9 cellular contexts compared by ENCODE assay signal in genomic region chr18:35291166-35291565, GRCh38. TPM values are rescaled to one million over a fixed set of nuclear protein-coding genes. Genes with fewer than 3 reads are reported as not detected.
DNase-seq lines count a peak whose midpoint lies in the region; ATAC-seq and TF ChIP-seq lines count a peak whose summit lies in the region.
"Had no signal": no experiment of that assay in that cellular context is flagged by ENCODE, and none has a peak within 500 bp of the region (broad histone marks: within the 10 kb centered on the region; RNA-seq: fewer than 3 reads in every experiment).

No MANE protein-coding gene starts in this region.

- H3K9me3 Mint-ChIP-seq in activated CD4-positive, alpha-beta T cell treated with anti-CD3 and anti-CD28 coated beads for 36 hours (ENCODE audit: low read depth) = peaks cover 5% of the 10 kb centered on the region
- H3K9me3 Mint-ChIP-seq in activated CD8-positive, alpha-beta T cell treated with anti-CD3 and anti-CD28 coated beads, Interleukin-2, amount 10 ng/mL, durations not matched to agents 7 days and 5 days (ENCODE audit: insufficient read depth) = peaks cover 26% of the 10 kb centered on the region

- peaks cover 0 to 33% (median 25%) of the 10 kb centered on the region in 4 donors for H3K36me3 ChIP-seq in stomach

- POLR2A ChIA-PET in activated CD4-positive, alpha-beta T cell treated with anti-CD3 and anti-CD28 coated beads for 36 hours (lab: Charles Lee) = no interaction called here
- POLR2A ChIA-PET in activated CD8-positive, alpha-beta T cell treated with anti-CD3 and anti-CD28 coated beads, Interleukin-2, amount 10 ng/mL, durations not matched to agents 7 days and 5 days (lab: Charles Lee) = interaction anchor here (0.8 kb wide), 1 partner anchor 262 kb away, joined by 4 read pairs; no protein-coding TSS in a partner anchor

- H3K4me3 Mint-ChIP-seq in activated CD4-positive, alpha-beta T cell treated with anti-CD3 and anti-CD28 coated beads for 36 hours = peak overlapping the region; percentile 96
- peak overlapping the region; percentile 98 for H3K4me3 Mint-ChIP-seq in activated CD8-positive, alpha-beta T cell treated with anti-CD3 and anti-CD28 coated beads, Interleukin-2, amount 10 ng/mL, durations not matched to agents 7 days and 5 days

- intact Hi-C loops in activated CD4-positive, alpha-beta T cell treated with anti-CD3 and anti-CD28 coated beads for 36 hours (cut with DNase I, micrococcal nuclease) = loop anchor here in 1 of 2 experiments (2.0 to 5.0 kb wide), 5 partner anchors 250 to 836 kb away; partner anchors contain the start of genes ELP2, MAPRE2, RPRD1A and SLC39A6
- intact Hi-C loops in stomach (cut with DNase I; ENCODE audit: low total_unique reads) = no loop called here

- H3K27me3 ChIP-seq in stomach = no peaks in the 10 kb centered on the region

- peak overlapping the region in 1 of 5 donors; percentile 89 for H3K27ac ChIP-seq in stomach

- no peak for DNase-seq in activated CD4-positive, alpha-beta T cell treated with anti-CD3 and anti-CD28 coated beads for 36 hours
- DNase-seq in activated CD4-positive, alpha-beta T cell treated with anti-CD3 and anti-CD28 coated beads, Interleukin-2, amount 50 U/mL, for 1 hour = no peak
- no peak for DNase-seq in activated CD8-positive, alpha-beta T cell treated with anti-CD3 and anti-CD28 coated beads, Interleukin-2, amount 10 ng/mL, durations not matched to agents 7 days and 5 days
- DNase-seq in stomach (no peak), COLO668 (lab: John Stamatoyannopoulos, UW; ENCODE audit: unreplicated experiment) (no peak), GM20000 (ENCODE audit: low spot score) (no peak)
- DNase-seq: C1 segment of cervical spinal cord had no signal

- H3K4me3 ChIP-seq in iPS-18c (ENCODE audit: insufficient read depth, low read depth, low read length) (peak overlapping the region; percentile 94; the same call in 1 of the 2 replicates), stomach (peak overlapping the region; percentile 65 to 76 (median 70))

- no peak for TF ChIP-seq POLR2A in stomach (IDR thresholded peaks at IDR 0.05)

- H3K27ac Mint-ChIP-seq in activated CD4-positive, alpha-beta T cell treated with anti-CD3 and anti-CD28 coated beads for 36 hours = peak overlapping the region; percentile 96
- peak overlapping the region; percentile 97 for H3K27ac Mint-ChIP-seq in activated CD8-positive, alpha-beta T cell treated with anti-CD3 and anti-CD28 coated beads, Interleukin-2, amount 10 ng/mL, durations not matched to agents 7 days and 5 days

- CTCF ChIA-PET in activated CD4-positive, alpha-beta T cell treated with anti-CD3 and anti-CD28 coated beads for 36 hours (lab: Charles Lee) = no interaction called here
- CTCF ChIA-PET in activated CD8-positive, alpha-beta T cell treated with anti-CD3 and anti-CD28 coated beads, Interleukin-2, amount 10 ng/mL, durations not matched to agents 7 days and 5 days (lab: Charles Lee) = interaction anchor here (0.9 to 2.2 kb wide), 2 partner anchors 51 to 60 kb away, joined by 3 to 5 read pairs; partner anchors contain the start of gene ZNF397

- H3K27me3 Mint-ChIP-seq in activated CD4-positive, alpha-beta T cell treated with anti-CD3 and anti-CD28 coated beads for 36 hours = no peaks in the 10 kb centered on the region
- no peaks in the 10 kb centered on the region for H3K27me3 Mint-ChIP-seq in activated CD8-positive, alpha-beta T cell treated with anti-CD3 and anti-CD28 coated beads, Interleukin-2, amount 10 ng/mL, durations not matched to agents 7 days and 5 days (ENCODE audit: low read depth)

- peaks cover 45% of the 10 kb centered on the region for H3K4me1 Mint-ChIP-seq in activated CD4-positive, alpha-beta T cell treated with anti-CD3 and anti-CD28 coated beads for 36 hours
- H3K4me1 Mint-ChIP-seq in activated CD8-positive, alpha-beta T cell treated with anti-CD3 and anti-CD28 coated beads, Interleukin-2, amount 10 ng/mL, durations not matched to agents 7 days and 5 days (ENCODE audit: low read depth) = peaks cover 41% of the 10 kb centered on the region

- peaks cover 18 to 50% (median 36%) of the 10 kb centered on the region in 4 donors for H3K4me1 ChIP-seq in stomach

- TF ChIP-seq EP300 in stomach (IDR thresholded peaks at IDR 0.05) = no peak

- H3K9me3 ChIP-seq in iPS-18c (ENCODE audit: control insufficient read depth, insufficient read depth, low read length) = no peaks in the 10 kb centered on the region
- H3K9me3 ChIP-seq in stomach = no peaks in the 10 kb centered on the region

- TF ChIP-seq CTCF in stomach (IDR thresholded peaks at IDR 0.05) (no peak), GM20000 (IDR thresholded peaks at IDR 0.05; ENCODE audit: extremely low read depth, missing control alignments) (no peak)

- H3K36me3 Mint-ChIP-seq in activated CD4-positive, alpha-beta T cell treated with anti-CD3 and anti-CD28 coated beads for 36 hours (ENCODE audit: low read depth) = peaks cover 53% of the 10 kb centered on the region
- H3K36me3 Mint-ChIP-seq in activated CD8-positive, alpha-beta T cell treated with anti-CD3 and anti-CD28 coated beads, Interleukin-2, amount 10 ng/mL, durations not matched to agents 7 days and 5 days (ENCODE audit: low read depth) = peaks cover 74% of the 10 kb centered on the region

- ATAC-seq in activated CD4-positive, alpha-beta T cell treated with anti-CD3 and anti-CD28 coated beads for 36 hours = no peak
- no peak for ATAC-seq in activated CD8-positive, alpha-beta T cell treated with anti-CD3 and anti-CD28 coated beads, Interleukin-2, amount 10 ng/mL, durations not matched to agents 7 days and 5 days
- ATAC-seq in HG02623 (IDR thresholded peaks at IDR 0.05; ENCODE audit: unreplicated experiment) = no peak

- 65 to 83% (median 78%) methylated on average over 2 of the region's 2 CpGs for WGBS in stomach, 5 donors

RNA-seq across cellular contexts. Expression of gene ZSCAN30, which starts 1.1 kb away (rescaled TPM):
- 10 to 100 TPM; 24.2 to 25.4 TPM for total RNA-seq in activated CD4-positive, alpha-beta T cell treated with anti-CD3 and anti-CD28 coated beads for 36 hours
- 10 to 100 TPM; 16.0 to 18.3 TPM for total RNA-seq in activated CD8-positive, alpha-beta T cell treated with anti-CD3 and anti-CD28 coated beads, Interleukin-2, amount 10 ng/mL, durations not matched to agents 7 days and 5 days
- 10 to 100 TPM in 3 of 5 donors, 1 to 10 TPM in 2; 9.3 to 22.0 (median 12.7) TPM for total RNA-seq in stomach
- polyA plus RNA-seq in stomach = 1 to 10 TPM; 3.7 to 6.2 (median 6.1) TPM

RNA-seq across cellular contexts. Expression of gene ZNF397, which starts 50.3 kb away (rescaled TPM):
- total RNA-seq in activated CD4-positive, alpha-beta T cell treated with anti-CD3 and anti-CD28 coated beads for 36 hours = 10 to 100 TPM; 21.3 to 21.9 TPM
- total RNA-seq in activated CD8-positive, alpha-beta T cell treated with anti-CD3 and anti-CD28 coated beads, Interleukin-2, amount 10 ng/mL, durations not matched to agents 7 days and 5 days = 10 to 100 TPM; 11.3 to 12.7 TPM
- 10 to 100 TPM; 15.4 to 45.5 (median 32.1) TPM for total RNA-seq in stomach
- polyA plus RNA-seq in stomach = 10 to 100 TPM; 10.9 to 20.2 (median 10.9) TPM

RNA-seq across cellular contexts. Expression of gene ZNF24, which starts 53.1 kb away (rescaled TPM):
- 10 to 100 TPM; 31.7 to 50.9 TPM for total RNA-seq in activated CD4-positive, alpha-beta T cell treated with anti-CD3 and anti-CD28 coated beads for 36 hours
- 10 to 100 TPM; 48.8 to 53.2 TPM for total RNA-seq in activated CD8-positive, alpha-beta T cell treated with anti-CD3 and anti-CD28 coated beads, Interleukin-2, amount 10 ng/mL, durations not matched to agents 7 days and 5 days
- 10 to 100 TPM; 27.5 to 76.2 (median 32.1) TPM for total RNA-seq in stomach
- 10 to 100 TPM; 10.5 to 18.2 (median 15.2) TPM for polyA plus RNA-seq in stomach
